21 cellular contexts compared by ENCODE assay signal in the genomic region with DNA sequence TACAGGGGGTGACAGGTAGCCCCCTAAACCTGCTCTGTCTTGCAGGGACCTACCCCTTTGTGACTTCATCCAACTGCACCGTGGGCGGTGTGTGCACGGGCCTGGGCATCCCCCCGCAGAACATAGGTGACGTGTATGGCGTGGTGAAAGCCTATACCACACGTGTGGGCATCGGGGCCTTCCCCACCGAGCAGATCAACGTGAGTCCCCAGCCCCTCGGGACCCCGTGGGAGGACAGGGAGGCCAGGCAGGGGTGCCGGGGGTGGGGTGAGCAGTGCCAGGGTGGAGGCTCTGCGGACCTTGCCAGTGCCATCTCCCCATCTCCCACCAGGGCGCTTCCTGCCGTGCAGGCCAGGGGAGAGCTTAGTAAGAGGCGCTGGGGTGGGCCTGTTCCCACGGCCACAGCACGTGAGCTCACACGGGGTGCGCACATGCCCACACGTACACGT. TPM values are rescaled to one million over a fixed set of nuclear protein-coding genes. Genes with fewer than 3 reads are reported as not detected.
A peak's percentile ranks its signal among the peaks of the same experiment; 100 is the strongest.
DNase-seq lines count a peak whose midpoint lies in the region; ATAC-seq and TF ChIP-seq lines count a peak whose summit lies in the region.
"Had no signal": no experiment of that assay in that cellular context is flagged by ENCODE, and none has a peak within 500 bp of the region (broad histone marks: within the 10 kb centered on the region; RNA-seq: fewer than 3 reads in every experiment).

No MANE protein-coding gene starts in this region.

- H3K4me1 Mint-ChIP-seq in stimulated activated naive B cell treated with anti-CD40 and anti-IgM and Interleukin-4, amounts not matched to agents 10 μg/mL and 1 μg/mL and 100 μg/mL, for 72 hours, result peaks cover 7 to 9% of the 10 kb centered on the region in 2 donors

- H2BK5ac ChIP-seq in IMR-90 (ENCODE audit: low read depth, low read length, poor library complexity, severe bottlenecking) (no peak overlapping the region), neuronal stem cell (ENCODE audit: low read length) (peak overlapping the region; percentile 36)

- no peak overlapping the region for H3K4me3 Mint-ChIP-seq in stimulated activated naive B cell treated with anti-CD40 and anti-IgM and Interleukin-4, amounts not matched to agents 10 μg/mL and 1 μg/mL and 100 μg/mL, for 72 hours
- H3K4me3 Mint-ChIP-seq: CD4-positive, alpha-beta T cell had no signal

- CTCF ChIA-PET in IMR-90 (lab: Yijun Ruan, JAX), result no interaction called here

- no peak overlapping the region for H3K9ac ChIP-seq in IMR-90 (ENCODE audit: low read depth, low read length)
- H3K9ac ChIP-seq in neuronal stem cell (ENCODE audit: low read depth, low read length, poor library complexity), result peak overlapping the region; percentile 77

- no peak for ATAC-seq in activated naive CD4-positive, alpha-beta T cell treated with anti-CD3 and anti-CD28 coated beads, Interleukin-2, amount 50 U/mL, for 72 hours
- ATAC-seq in IMR-90 (ENCODE audit: low read depth) (no peak), GM21526 (IDR thresholded peaks at IDR 0.05; ENCODE audit: low FRiP score, unreplicated experiment) (no peak), GM18505 (IDR thresholded peaks at IDR 0.05; ENCODE audit: unreplicated experiment) (no peak)
- peak; percentile 54 to 73 for ATAC-seq in stimulated activated naive B cell treated with anti-CD40 and anti-IgM and Interleukin-4, amounts not matched to agents 10 μg/mL and 1 μg/mL and 100 μg/mL, for 72 hours (replicated peaks)
- ATAC-seq: HCT116, K562 had no signal

- no peak for TF ChIP-seq RAD21 in IMR-90 (IDR thresholded peaks at IDR 0.05; ENCODE audit: low read length)

- no peaks in the 10 kb centered on the region for H3K36me3 Mint-ChIP-seq in activated naive CD4-positive, alpha-beta T cell treated with anti-CD3 and anti-CD28 coated beads, Interleukin-2, amount 50 U/mL, for 72 hours
- no peaks in the 10 kb centered on the region for H3K36me3 Mint-ChIP-seq in stimulated activated naive B cell treated with anti-CD40 and anti-IgM and Interleukin-4, amounts not matched to agents 10 μg/mL and 1 μg/mL and 100 μg/mL, for 72 hours

- H3K27me3 ChIP-seq in IMR-90 (ENCODE audit: control insufficient read depth, insufficient read depth, low read length) (no peaks in the 10 kb centered on the region), neuronal stem cell (ENCODE audit: control insufficient read depth in 3 of 3, insufficient read depth in 3 of 3, low read depth in 1 of 3, low read length in 3 of 3) (no peaks in the 10 kb centered on the region)
- H3K27me3 ChIP-seq: BE2C had no signal

- POLR2A ChIA-PET in IMR-90 (lab: Charles Lee; ENCODE audit: unreplicated experiment), result no interaction called here

- DNase-seq in activated naive CD4-positive, alpha-beta T cell treated with Interleukin-2 at 50 U/mL for 16 hours, result peak; percentile 29
- DNase-seq in activated naive CD4-positive, alpha-beta T cell treated with anti-CD3 and anti-CD28 coated beads, Interleukin-2, amount 50 U/mL, for 72 hours (ENCODE audit: low spot score in 2 of 2), result no peak
- DNase-seq in IMR-90 (no peak), neuronal stem cell (ENCODE audit: low spot score) (no peak), NCI-H526 treated with DMSO at 0.1 percent for 48 hours (lab: John Stamatoyannopoulos, UW) (no peak)
- no peak for DNase-seq in stimulated activated naive B cell treated with anti-CD40 and anti-IgM and Interleukin-4, amounts not matched to agents 10 μg/mL and 1 μg/mL and 100 μg/mL, for 72 hours
- DNase-seq: BE2C; Caco-2; CD4-positive, alpha-beta T cell; DMS153; GDM1; GOT3; NCI-H1092 treated with DMSO at 0.1 percent for 48 hours; NCI-H146; NCI-H2081 treated with DMSO at 0.1 percent for 48 hours; NCI-H774; SHP77 had no signal

- no peak overlapping the region for H3K23ac ChIP-seq in IMR-90 (ENCODE audit: low read depth, low read length)
- peak overlapping the region; percentile 78 for H3K23ac ChIP-seq in neuronal stem cell (ENCODE audit: low read depth, low read length, poor library complexity)

- H3K9me1 ChIP-seq in IMR-90 (ENCODE audit: insufficient read depth, low read length), result peaks cover 16% of the 10 kb centered on the region

- H3K79me1 ChIP-seq in IMR-90 (ENCODE audit: low read depth in 1 of 2, low read length in 2 of 2), result no peaks in the 10 kb centered on the region
- H3K79me1 ChIP-seq in neuronal stem cell (ENCODE audit: low read depth, low read length), result peaks cover 3% of the 10 kb centered on the region

- peaks cover 13% of the 10 kb centered on the region for H3K36me3 ChIP-seq in IMR-90 (ENCODE audit: control insufficient read depth, insufficient read depth, low read length)
- peaks cover 6 to 14% of the 10 kb centered on the region in 2 donors for H3K36me3 ChIP-seq in neuronal stem cell (replicated peaks in 1 of 2; ENCODE audit: control insufficient read depth in 2 of 2, insufficient read depth in 2 of 2, low read length in 2 of 2)
- H3K36me3 ChIP-seq: BE2C had no signal

- peak overlapping the region; percentile 73 for H2BK12ac ChIP-seq in neuronal stem cell (ENCODE audit: low read length)

- no peaks in the 10 kb centered on the region for H4K20me1 ChIP-seq in IMR-90 (ENCODE audit: insufficient read depth, low read length)

- peaks cover 17% of the 10 kb centered on the region for H3K4me1 ChIP-seq in IMR-90 (ENCODE audit: control insufficient read depth, insufficient read depth, low read length)
- peaks cover 7 to 20% of the 10 kb centered on the region in 2 donors for H3K4me1 ChIP-seq in neuronal stem cell (ENCODE audit: control insufficient read depth in 2 of 2, insufficient read depth in 1 of 2, low read depth in 1 of 2, low read length in 2 of 2)
- H3K4me1 ChIP-seq: BE2C, Caco-2 had no signal

- H4K5ac ChIP-seq in IMR-90 (ENCODE audit: low read depth, low read length), result no peak overlapping the region

- H3K18ac ChIP-seq in IMR-90 (ENCODE audit: low read depth, low read length) (no peak overlapping the region), neuronal stem cell (ENCODE audit: low read length) (peak overlapping the region; percentile 71)

- no peak overlapping the region for H3K14ac ChIP-seq in IMR-90 (replicated peaks; ENCODE audit: low read depth, low read length)
- no peak overlapping the region for H3K14ac ChIP-seq in neuronal stem cell (ENCODE audit: low read length)

- TF ChIP-seq POLR2A in IMR-90 (IDR thresholded peaks at IDR 0.05; ENCODE audit: low read depth, low read length) (no peak), GM18505 (IDR thresholded peaks at IDR 0.05; ENCODE audit: borderline replicate concordance, extremely low read depth, insufficient read depth, insufficient read length) (no peak)

- H3K9me3 Mint-ChIP-seq in activated naive CD4-positive, alpha-beta T cell treated with anti-CD3 and anti-CD28 coated beads, Interleukin-2, amount 50 U/mL, for 72 hours, result no peaks in the 10 kb centered on the region
- no peaks in the 10 kb centered on the region for H3K9me3 Mint-ChIP-seq in stimulated activated naive B cell treated with anti-CD40 and anti-IgM and Interleukin-4, amounts not matched to agents 10 μg/mL and 1 μg/mL and 100 μg/mL, for 72 hours
- H3K9me3 Mint-ChIP-seq: CD4-positive, alpha-beta T cell had no signal

- no peak overlapping the region for H2AK9ac ChIP-seq in IMR-90 (replicated peaks; ENCODE audit: low read depth, low read length, poor library complexity)

- H2AFZ ChIP-seq in IMR-90 (replicated peaks; ENCODE audit: low read length, poor library complexity) (peak overlapping the region; percentile 52), neuronal stem cell (ENCODE audit: low read length) (no peak overlapping the region)

- H3K27ac ChIP-seq in IMR-90 (ENCODE audit: insufficient read depth, low read length) (no peak overlapping the region), neuronal stem cell (replicated peaks; ENCODE audit: low read length) (no peak overlapping the region)

- H4K8ac ChIP-seq in IMR-90 (ENCODE audit: low read depth in 2 of 2, low read length in 2 of 2) (no peak overlapping the region), neuronal stem cell (ENCODE audit: low read depth, low read length) (no peak overlapping the region)

- H2BK20ac ChIP-seq in IMR-90 (ENCODE audit: low read depth, low read length), result no peak overlapping the region

- BruUV-seq in IMR-90 (replicated peaks; lab: Mats Ljungman, UMichigan), result no TSS peak

- H2BK120ac ChIP-seq in IMR-90 (ENCODE audit: low read depth, low read length), result no peak overlapping the region
- no peak overlapping the region for H2BK120ac ChIP-seq in neuronal stem cell (ENCODE audit: low read depth, low read length)

- 100% methylated on average over 8 of the region's 23 CpGs; no CpG with 5 or more reads in 1 of the 2 experiments for WGBS in IMR-90 (ENCODE audit: extremely low coverage in 2 of 2, insufficient read length in 1 of 2), 2 experiments
- no CpG with 5 or more reads among the region's 23 CpGs for WGBS in neuronal stem cell (ENCODE audit: extremely low coverage in 2 of 2, insufficient read length in 2 of 2, insufficient replicate concordance in 1 of 2), 2 donors

- dilution Hi-C loops in IMR-90 (cut with HindIII; ENCODE audit: low sequenced_read_pairs, unreplicated experiment), result no loop called here

- H3K9me3 ChIP-seq in IMR-90 (ENCODE audit: control insufficient read depth, insufficient read depth, low read length), result no peaks in the 10 kb centered on the region
- peaks cover 0 to 3% of the 10 kb centered on the region in 2 donors for H3K9me3 ChIP-seq in neuronal stem cell (replicated peaks in 1 of 2; ENCODE audit: control insufficient read depth in 2 of 2, insufficient read depth in 1 of 2, low read depth in 1 of 2, low read length in 2 of 2)
- H3K9me3 ChIP-seq: BE2C, Caco-2 had no signal

- H2AK5ac ChIP-seq in IMR-90 (ENCODE audit: low read depth, low read length) (peak overlapping the region; percentile 64), neuronal stem cell (ENCODE audit: low read depth, low read length) (peak overlapping the region; percentile 84)

- in situ Hi-C loops in IMR-90 (cut with MboI; ENCODE audit: low sequenced_read_pairs), result no loop called here

- intact Hi-C loops in IMR-90 (cut with micrococcal nuclease), result no loop called here

- H3K4me3 ChIP-seq in IMR-90 (ENCODE audit: insufficient read depth, low read depth, low read length) (no peak overlapping the region), neuronal stem cell (ENCODE audit: low read length in 2 of 2) (peak overlapping the region in 1 of 2 donors; percentile 35)
- H3K4me3 ChIP-seq: K562 had no signal

- no peak for TF ChIP-seq CTCF in IMR-90 (conservative IDR thresholded peaks at IDR 0.05; ENCODE audit: low read depth, low read length)

- H3K27me3 Mint-ChIP-seq in stimulated activated naive B cell treated with anti-CD40 and anti-IgM and Interleukin-4, amounts not matched to agents 10 μg/mL and 1 μg/mL and 100 μg/mL, for 72 hours, result peaks cover 7 to 18% of the 10 kb centered on the region in 2 donors
- H3K27me3 Mint-ChIP-seq: CD4-positive, alpha-beta T cell had no signal

- no peak overlapping the region for H2BK15ac ChIP-seq in IMR-90 (ENCODE audit: low read depth, low read length)
- no peak overlapping the region for H2BK15ac ChIP-seq in neuronal stem cell (ENCODE audit: low read length)

- H3K4me2 ChIP-seq in IMR-90 (ENCODE audit: low read depth, low read length), result no peak overlapping the region
- no peak overlapping the region for H3K4me2 ChIP-seq in neuronal stem cell (ENCODE audit: insufficient read depth, low read length, poor library complexity, severe bottlenecking)

- H3K56ac ChIP-seq in IMR-90 (ENCODE audit: extremely low read depth, insufficient read depth, low read length), result no peak overlapping the region

- no peak overlapping the region for H3K27ac Mint-ChIP-seq in activated naive CD4-positive, alpha-beta T cell treated with anti-CD3 and anti-CD28 coated beads, Interleukin-2, amount 50 U/mL, for 72 hours
- peak overlapping the region; percentile 59 for H3K27ac Mint-ChIP-seq in stimulated activated naive B cell treated with anti-CD40 and anti-IgM and Interleukin-4, amounts not matched to agents 10 μg/mL and 1 μg/mL and 100 μg/mL, for 72 hours
- H3K27ac Mint-ChIP-seq: CD4-positive, alpha-beta T cell had no signal

- H4K91ac ChIP-seq in IMR-90 (ENCODE audit: insufficient read depth, low read depth, low read length) (no peak overlapping the region), neuronal stem cell (ENCODE audit: low read depth, low read length, poor library complexity) (no peak overlapping the region)

- no peak overlapping the region for H3K4ac ChIP-seq in IMR-90 (ENCODE audit: low read depth, low read length)
- no peak overlapping the region for H3K4ac ChIP-seq in neuronal stem cell (ENCODE audit: low read length)

RNA-seq across cellular contexts. Expression of a gene that starts 11.1 kb away (rescaled TPM):
- total RNA-seq in activated naive CD4-positive, alpha-beta T cell treated with anti-CD3 and anti-CD28 coated beads, Interleukin-2, amount 50 U/mL, for 72 hours, result 10 to 100 TPM; 86.1 to 87.1 TPM
- 132 and 166 TPM in 2 replicates for total RNA-seq in IMR-90 (2012; rRNA removed)
- 184 and 248 TPM in 2 replicates for polyA plus RNA-seq in IMR-90 (2012; rRNA removed)
- 392 and 403 TPM in 2 replicates for polyA plus RNA-seq in IMR-90 (2012; cell fraction: cytosol; rRNA removed)
- polyA plus RNA-seq in IMR-90 (2012; cell fraction: nucleus; rRNA removed; ENCODE audit: low replicate concordance), result 69.2 and 188 TPM in 2 replicates
- 109 TPM for polyA plus RNA-seq in neuronal stem cell (2013, experiment 1 of 2)
- polyA plus RNA-seq in neuronal stem cell (2013, experiment 2 of 2), result 114 TPM

RNA-seq across cellular contexts. Expression of a gene that starts 17.8 kb away (rescaled TPM):
- total RNA-seq in activated naive CD4-positive, alpha-beta T cell treated with anti-CD3 and anti-CD28 coated beads, Interleukin-2, amount 50 U/mL, for 72 hours, result 1 to 10 TPM; 2.7 to 7.3 TPM
- total RNA-seq in IMR-90 (2012; rRNA removed), result 1.8 and 2.5 TPM in 2 replicates
- 3.9 and 5.2 TPM in 2 replicates for polyA plus RNA-seq in IMR-90 (2012; rRNA removed)
- 5.9 and 6.5 TPM in 2 replicates for polyA plus RNA-seq in IMR-90 (2012; cell fraction: cytosol; rRNA removed)
- polyA plus RNA-seq in IMR-90 (2012; cell fraction: nucleus; rRNA removed; ENCODE audit: low replicate concordance), result 28.6 and 32.1 TPM in 2 replicates
- 23.8 TPM for polyA plus RNA-seq in neuronal stem cell (2013, experiment 1 of 2)
- 21.4 TPM for polyA plus RNA-seq in neuronal stem cell (2013, experiment 2 of 2)

RNA-seq across cellular contexts. Expression of a gene that starts 52.4 kb away (rescaled TPM):
- total RNA-seq in activated naive CD4-positive, alpha-beta T cell treated with anti-CD3 and anti-CD28 coated beads, Interleukin-2, amount 50 U/mL, for 72 hours, result 10 to 100 TPM; 48.6 to 82.7 TPM
- 16.8 and 20.0 TPM in 2 replicates for total RNA-seq in IMR-90 (2012; rRNA removed)
- 62.1 and 76.2 TPM in 2 replicates for polyA plus RNA-seq in IMR-90 (2012; rRNA removed)
- polyA plus RNA-seq in IMR-90 (2012; cell fraction: cytosol; rRNA removed), result 39.3 and 68.1 TPM in 2 replicates
- polyA plus RNA-seq in IMR-90 (2012; cell fraction: nucleus; rRNA removed; ENCODE audit: low replicate concordance), result 179 and 366 TPM in 2 replicates
- 19.0 TPM for polyA plus RNA-seq in neuronal stem cell (2013, experiment 1 of 2)
- 19.6 TPM for polyA plus RNA-seq in neuronal stem cell (2013, experiment 2 of 2)

RNA-seq across cellular contexts. Expression of a gene that starts 53.7 kb away (rescaled TPM):
- 100 to 1,000 TPM; 111 to 113 TPM for total RNA-seq in activated naive CD4-positive, alpha-beta T cell treated with anti-CD3 and anti-CD28 coated beads, Interleukin-2, amount 50 U/mL, for 72 hours
- total RNA-seq in IMR-90 (2012; rRNA removed), result 182 and 193 TPM in 2 replicates
- 221 and 242 TPM in 2 replicates for polyA plus RNA-seq in IMR-90 (2012; rRNA removed)
- 248 and 535 TPM in 2 replicates for polyA plus RNA-seq in IMR-90 (2012; cell fraction: cytosol; rRNA removed)
- 317 and 551 TPM in 2 replicates for polyA plus RNA-seq in IMR-90 (2012; cell fraction: nucleus; rRNA removed; ENCODE audit: low replicate concordance)
- 84.4 TPM for polyA plus RNA-seq in neuronal stem cell (2013, experiment 1 of 2)
- 82.3 TPM for polyA plus RNA-seq in neuronal stem cell (2013, experiment 2 of 2)

RNA-seq across cellular contexts. Expression of a gene that starts 59.1 kb away (rescaled TPM):
- total RNA-seq in activated naive CD4-positive, alpha-beta T cell treated with anti-CD3 and anti-CD28 coated beads, Interleukin-2, amount 50 U/mL, for 72 hours, result 1 to 10 TPM; 2.0 to 2.9 TPM
- 1.1 and 1.3 TPM in 2 replicates for total RNA-seq in IMR-90 (2012; rRNA removed)
- polyA plus RNA-seq in IMR-90 (2012; rRNA removed), result 2.3 and 3.6 TPM in 2 replicates
- 1.7 and 3.3 TPM in 2 replicates for polyA plus RNA-seq in IMR-90 (2012; cell fraction: cytosol; rRNA removed)
- 1.2 and 2.1 TPM in 2 replicates for polyA plus RNA-seq in IMR-90 (2012; cell fraction: nucleus; rRNA removed; ENCODE audit: low replicate concordance)
- 0.95 TPM for polyA plus RNA-seq in neuronal stem cell (2013, experiment 1 of 2)
- 0.87 TPM for polyA plus RNA-seq in neuronal stem cell (2013, experiment 2 of 2)

Comparison
In these comparisons a context has a peak if more than half of its experiments do, and no peak if none do; other contexts are left out.
1. ATAC-seq: peak in stimulated activated naive B cell treated with anti-CD40 and anti-IgM and Interleukin-4, amounts not matched to agents 10 μg/mL and 1 μg/mL and 100 μg/mL, for 72 hours (2 of 2); none in activated naive CD4-positive, alpha-beta T cell treated with anti-CD3 and anti-CD28 coated beads, Interleukin-2, amount 50 U/mL, for 72 hours (0 of 2), IMR-90 (single experiment), GM21526 (single experiment) and GM18505 (single experiment).